In the genomic region with DNA sequence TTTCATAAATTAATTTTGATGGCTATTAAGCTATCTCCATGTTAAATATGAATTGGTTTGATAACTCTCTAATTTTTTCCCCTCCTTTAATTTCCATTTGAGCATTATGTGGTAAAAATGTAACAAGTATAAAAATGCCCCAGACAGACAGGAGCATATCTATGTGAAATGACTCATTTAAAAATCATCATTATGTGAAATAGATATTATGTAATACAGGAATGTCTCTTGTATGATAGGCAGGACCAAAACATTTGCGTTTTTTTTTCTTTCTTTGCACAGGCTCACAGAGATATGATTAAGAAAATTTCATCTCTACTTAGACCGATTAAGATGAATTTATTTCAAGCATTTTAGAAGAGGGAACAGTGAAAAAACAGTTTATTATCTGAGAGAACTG, we compare ENCODE assay signal across 13 cellular contexts.
"Had no signal": no experiment of that assay in that cellular context is flagged by ENCODE, and none has a peak within 500 bp of the region (broad histone marks: within the 10 kb centered on the region; RNA-seq: fewer than 3 reads in every experiment).

No MANE protein-coding gene starts in this region.

- H3K27me3 ChIP-seq: ascending aorta, colonic mucosa, hepatocyte, neural progenitor cell, tibial artery, vagina had no signal

- DNase-seq: activated CD4-positive, alpha-beta memory T cell treated with anti-CD3 and anti-CD28 coated beads for 36 hours; activated CD4-positive, alpha-beta T cell treated with anti-CD3 and anti-CD28 coated beads for 1 hour; activated gamma-delta T cell treated with Interleukin-2 at 50 U/mL for 16 hours; activated T-cell treated with anti-CD3 and anti-CD28 coated beads, Interleukin-2, amount 50 U/mL, for 48 hours; colonic mucosa; tibial artery had no signal

- ATAC-seq: stimulated activated effector memory CD8-positive, alpha-beta T cell treated with anti-CD3 and anti-CD28 coated beads, Interleukin-12 subunit alpha, Interleukin-12 subunit beta, amount 100 ng/mL, for 72 hours had no signal

- H3K4me1 ChIP-seq: ascending aorta, colonic mucosa, tibial artery, vagina had no signal

- H3K36me3 ChIP-seq: ascending aorta, colonic mucosa, neural progenitor cell, vagina had no signal

- H3K27ac ChIP-seq: ascending aorta, colonic mucosa, hepatocyte, neural progenitor cell, tibial artery, vagina had no signal

- H3K9me3 ChIP-seq: ascending aorta, colonic mucosa, tibial artery, vagina had no signal

- H3K4me3 ChIP-seq: ascending aorta, colonic mucosa, hepatocyte, neural progenitor cell, smooth muscle cell, tibial artery, vagina had no signal

- FAIRE-seq: endothelial cell of umbilical vein had no signal
